Comparison of ENCODE assay signal across 1 cellular context in the genomic region with DNA sequence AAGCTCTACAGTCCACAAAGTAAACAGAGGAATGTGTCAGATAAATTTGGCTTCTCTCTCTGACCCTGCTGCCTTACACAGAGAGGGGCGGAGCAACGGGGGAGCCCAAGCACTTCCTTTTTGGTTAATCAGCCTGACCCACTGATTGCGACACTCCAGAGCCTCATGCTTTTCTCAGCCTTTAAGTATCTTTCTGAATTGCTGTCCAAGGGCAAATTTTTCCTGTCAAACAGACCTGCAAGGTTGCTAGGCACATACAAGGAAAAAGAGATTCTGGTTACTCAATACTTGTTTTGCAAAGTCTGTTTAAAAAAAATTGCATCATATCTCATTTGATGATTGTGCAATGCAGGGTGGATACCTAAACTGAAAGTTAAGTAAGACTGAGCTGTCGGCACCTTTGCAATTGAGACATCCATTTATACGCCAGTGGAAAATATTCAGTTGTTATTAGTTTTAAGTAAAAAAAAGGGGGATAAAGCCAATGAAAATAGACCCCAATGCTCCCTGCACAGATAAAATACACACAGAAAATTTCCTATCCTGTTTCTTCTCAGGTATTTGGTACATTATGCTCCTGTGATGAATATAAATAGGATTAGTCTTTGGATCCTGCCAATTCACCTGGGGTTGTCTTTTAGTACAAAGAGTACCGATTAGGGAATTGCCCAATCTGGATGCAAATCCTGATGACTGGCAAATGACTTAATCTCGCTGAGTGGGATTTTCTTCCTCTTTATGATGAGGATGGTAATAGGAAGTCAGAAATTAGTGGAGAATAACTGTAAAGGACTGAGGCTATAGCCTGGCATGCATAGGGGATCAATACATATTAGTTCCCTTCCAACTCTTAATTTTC.
TF ChIP-seq lines count a peak whose summit lies in the region.

No MANE protein-coding gene starts in this region.

TF ChIP-seq in HepG2, 621 proteins besides CTCF, POLR2A, EP300 and RAD21 (continued from another document and continues in another):
- TF ChIP-seq ZNF142 (CRISPR knock-in tag; IDR thresholded peaks at IDR 0.05) (no peak), PRDM10 (CRISPR knock-in tag; IDR thresholded peaks at IDR 0.05; ENCODE audit: low read depth) (no peak), GZF1 (CRISPR knock-in tag; IDR thresholded peaks at IDR 0.05) (no peak), PBX3 (CRISPR knock-in tag; IDR thresholded peaks at IDR 0.05; ENCODE audit: borderline replicate concordance) (no peak), RCOR2 (CRISPR knock-in tag; IDR thresholded peaks at IDR 0.05) (peak; percentile 91), JUN (CRISPR knock-in tag; IDR thresholded peaks at IDR 0.05) (no peak; the same call in 1 of the 2 replicates), SMARCC2 (IDR thresholded peaks at IDR 0.05) (no peak), SIX1 (CRISPR knock-in tag; IDR thresholded peaks at IDR 0.05; ENCODE audit: borderline replicate concordance) (peak; percentile 68), BRCA1 (CRISPR knock-in tag; IDR thresholded peaks at IDR 0.05) (no peak), MED1 (CRISPR knock-in tag; IDR thresholded peaks at IDR 0.05) (peak; percentile 76), TAF1 (CRISPR knock-in tag; IDR thresholded peaks at IDR 0.05) (no peak), ZIK1 (CRISPR knock-in tag; IDR thresholded peaks at IDR 0.05; ENCODE audit: borderline replicate concordance, low read depth) (no peak), TARDBP (CRISPR knock-in tag; IDR thresholded peaks at IDR 0.05) (peak; percentile 56; the same call in 1 of the 2 replicates), SMARCE1 (IDR thresholded peaks at IDR 0.05; ENCODE audit: borderline replicate concordance) (no peak), ZNF629 (CRISPR knock-in tag; conservative IDR thresholded peaks at IDR 0.05) (0 out of 2 replicates have a peak, but pooled peaks have one; percentile 22), KDM2A (CRISPR knock-in tag; IDR thresholded peaks at IDR 0.05; ENCODE audit: borderline replicate concordance, low read depth) (no peak), SIN3A (IDR thresholded peaks at IDR 0.05; ENCODE audit: borderline replicate concordance, low read depth, low read length) (no peak), ATF7-NPFF (CRISPR knock-in tag; IDR thresholded peaks at IDR 0.05; ENCODE audit: low read depth) (no peak), ZNF614 (CRISPR knock-in tag; IDR thresholded peaks at IDR 0.05; ENCODE audit: borderline replicate concordance) (peak; percentile 92), GABPB1 (CRISPR knock-in tag; IDR thresholded peaks at IDR 0.05) (peak; percentile 58), KDM5A (IDR thresholded peaks at IDR 0.05; ENCODE audit: borderline replicate concordance, low read length) (no peak), CEBPG (CRISPR knock-in tag; IDR thresholded peaks at IDR 0.05) (peak; percentile 100), PHF5A (CRISPR knock-in tag; IDR thresholded peaks at IDR 0.05; ENCODE audit: low read depth, unreplicated experiment) (no peak), ZNF224 (CRISPR knock-in tag; IDR thresholded peaks at IDR 0.05) (no peak), RFX5 (IDR thresholded peaks at IDR 0.05; ENCODE audit: low read depth, low read length) (0 out of 2 replicates have a peak, but pooled peaks have one; percentile 21), CBX5 (CRISPR knock-in tag; IDR thresholded peaks at IDR 0.05; ENCODE audit: borderline replicate concordance) (peak; percentile 72), DR1 (CRISPR knock-in tag; IDR thresholded peaks at IDR 0.05) (no peak), ZFY (CRISPR knock-in tag; IDR thresholded peaks at IDR 0.05) (no peak), ZFYVE20 (CRISPR knock-in tag; IDR thresholded peaks at IDR 0.05; ENCODE audit: borderline replicate concordance, low read depth) (no peak), ZNF615 (CRISPR knock-in tag; IDR thresholded peaks at IDR 0.05; ENCODE audit: borderline replicate concordance) (no peak), GATAD2A (CRISPR knock-in tag; IDR thresholded peaks at IDR 0.05) (peak; percentile 98), ATF6 (CRISPR knock-in tag; conservative IDR thresholded peaks at IDR 0.05) (no peak), ZNF777 (CRISPR knock-in tag; IDR thresholded peaks at IDR 0.05) (no peak), ZNF781 (CRISPR knock-in tag; IDR thresholded peaks at IDR 0.05; ENCODE audit: borderline replicate concordance, not compliant biosample characterization) (no peak), ZNF891 (CRISPR knock-in tag; IDR thresholded peaks at IDR 0.05) (no peak), ZNF746 (CRISPR knock-in tag; IDR thresholded peaks at IDR 0.05) (no peak), MTA3 (CRISPR knock-in tag; IDR thresholded peaks at IDR 0.05) (no peak), ZNF17 (CRISPR knock-in tag; IDR thresholded peaks at IDR 0.05) (no peak), KDM6A (CRISPR knock-in tag; IDR thresholded peaks at IDR 0.05; ENCODE audit: low read depth) (peak; percentile 58; the same call in 1 of the 2 replicates)
- TF ChIP-seq, protein P1, sequence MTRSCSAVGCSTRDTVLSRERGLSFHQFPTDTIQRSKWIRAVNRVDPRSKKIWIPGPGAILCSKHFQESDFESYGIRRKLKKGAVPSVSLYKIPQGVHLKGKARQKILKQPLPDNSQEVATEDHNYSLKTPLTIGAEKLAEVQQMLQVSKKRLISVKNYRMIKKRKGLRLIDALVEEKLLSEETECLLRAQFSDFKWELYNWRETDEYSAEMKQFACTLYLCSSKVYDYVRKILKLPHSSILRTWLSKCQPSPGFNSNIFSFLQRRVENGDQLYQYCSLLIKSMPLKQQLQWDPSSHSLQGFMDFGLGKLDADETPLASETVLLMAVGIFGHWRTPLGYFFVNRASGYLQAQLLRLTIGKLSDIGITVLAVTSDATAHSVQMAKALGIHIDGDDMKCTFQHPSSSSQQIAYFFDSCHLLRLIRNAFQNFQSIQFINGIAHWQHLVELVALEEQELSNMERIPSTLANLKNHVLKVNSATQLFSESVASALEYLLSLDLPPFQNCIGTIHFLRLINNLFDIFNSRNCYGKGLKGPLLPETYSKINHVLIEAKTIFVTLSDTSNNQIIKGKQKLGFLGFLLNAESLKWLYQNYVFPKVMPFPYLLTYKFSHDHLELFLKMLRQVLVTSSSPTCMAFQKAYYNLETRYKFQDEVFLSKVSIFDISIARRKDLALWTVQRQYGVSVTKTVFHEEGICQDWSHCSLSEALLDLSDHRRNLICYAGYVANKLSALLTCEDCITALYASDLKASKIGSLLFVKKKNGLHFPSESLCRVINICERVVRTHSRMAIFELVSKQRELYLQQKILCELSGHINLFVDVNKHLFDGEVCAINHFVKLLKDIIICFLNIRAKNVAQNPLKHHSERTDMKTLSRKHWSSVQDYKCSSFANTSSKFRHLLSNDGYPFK (CRISPR knock-in tag; IDR thresholded peaks at IDR 0.05; ENCODE audit: borderline replicate concordance) = no peak
- TF ChIP-seq, protein P2, sequence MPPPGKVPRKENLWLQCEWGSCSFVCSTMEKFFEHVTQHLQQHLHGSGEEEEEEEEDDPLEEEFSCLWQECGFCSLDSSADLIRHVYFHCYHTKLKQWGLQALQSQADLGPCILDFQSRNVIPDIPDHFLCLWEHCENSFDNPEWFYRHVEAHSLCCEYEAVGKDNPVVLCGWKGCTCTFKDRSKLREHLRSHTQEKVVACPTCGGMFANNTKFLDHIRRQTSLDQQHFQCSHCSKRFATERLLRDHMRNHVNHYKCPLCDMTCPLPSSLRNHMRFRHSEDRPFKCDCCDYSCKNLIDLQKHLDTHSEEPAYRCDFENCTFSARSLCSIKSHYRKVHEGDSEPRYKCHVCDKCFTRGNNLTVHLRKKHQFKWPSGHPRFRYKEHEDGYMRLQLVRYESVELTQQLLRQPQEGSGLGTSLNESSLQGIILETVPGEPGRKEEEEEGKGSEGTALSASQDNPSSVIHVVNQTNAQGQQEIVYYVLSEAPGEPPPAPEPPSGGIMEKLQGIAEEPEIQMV (CRISPR knock-in tag; IDR thresholded peaks at IDR 0.05; ENCODE audit: low read depth) = no peak
